Comparison of ENCODE assay signal across 8 cellular contexts in genomic region chr11:72782081-72782920, GRCh38. TPM values are rescaled to one million over a fixed set of nuclear protein-coding genes. Genes with fewer than 3 reads are reported as not detected.
A peak's percentile ranks its signal among the peaks of the same experiment; 100 is the strongest.
DNase-seq lines count a peak whose midpoint lies in the region; ATAC-seq and TF ChIP-seq lines count a peak whose summit lies in the region.

No MANE protein-coding gene starts in this region.

- RAD21 ChIA-PET in HCT116 (lab: Charles Lee; ENCODE audit: low non-redundant PET in 1 of 2, low total read pairs in 2 of 2, uncharacterized antibody in 2 of 2, unreplicated experiment in 2 of 2), result no interaction called here

- H3K4me3 ChIP-seq in CD4-positive, alpha-beta memory T cell (ENCODE audit: low read length in 2 of 2), result peak overlapping the region; percentile 23 to 52
- peak overlapping the region; percentile 59 to 79 for H3K4me3 ChIP-seq in HCT116 (replicated peaks in 1 of 2; ENCODE audit: low read depth in 1 of 2, low read length in 2 of 2)
- no peak overlapping the region for H3K4me3 ChIP-seq in SU-DHL-6 (ENCODE audit: insufficient read depth, low read length, poor library complexity, severe bottlenecking)
- H3K4me3 ChIP-seq in right cardiac atrium (ENCODE audit: low read length), result peak overlapping the region; percentile 94
- H3K4me3 ChIP-seq in skin epidermis, result peak overlapping the region; percentile 30 to 76 (median 61)

- no peaks in the 10 kb centered on the region for H3K36me3 Mint-ChIP-seq in CD4-positive, alpha-beta memory T cell

- DNase-seq in CD4-positive, alpha-beta memory T cell, result no peak
- no peak for DNase-seq in HCT116 (ENCODE audit: low read depth, low spot score)
- DNase-seq in right cardiac atrium, result peak in 1 of 3 donors; percentile 41
- no peak for DNase-seq in RKO (ENCODE audit: low spot score)

- peak overlapping the region; percentile 62 to 93 (median 77) for H3K27ac Mint-ChIP-seq in CD4-positive, alpha-beta memory T cell

- no peak for TF ChIP-seq RAD21 in HCT116 (IDR thresholded peaks at IDR 0.05; ENCODE audit: low read depth)

- peaks cover 31% of the 10 kb centered on the region for H3K4me1 ChIP-seq in CD4-positive, alpha-beta memory T cell (ENCODE audit: insufficient read depth, low read length)
- H3K4me1 ChIP-seq in HCT116 (ENCODE audit: control insufficient read depth in 1 of 2, insufficient read depth in 2 of 2, low read length in 2 of 2) (peaks cover 12 to 52% of the 10 kb centered on the region in 2 experiments), right cardiac atrium (ENCODE audit: control insufficient read depth, insufficient read depth, low read length) (peaks cover 2% of the 10 kb centered on the region)

- H3K9me2 ChIP-seq in HCT116 (ENCODE audit: insufficient read depth), result no peaks in the 10 kb centered on the region
- H3K9me2 ChIP-seq in SU-DHL-6 (replicated peaks; ENCODE audit: insufficient read depth, low read length), result no peaks in the 10 kb centered on the region

- peak overlapping the region; percentile 78 for H3K4me2 ChIP-seq in HCT116 (ENCODE audit: low read length)
- H3K4me2 ChIP-seq in SU-DHL-6 (ENCODE audit: low read depth, low read length, poor library complexity, severe bottlenecking), result peak overlapping the region; percentile 36

- no peaks in the 10 kb centered on the region for H3F3A ChIP-seq in SU-DHL-6 (ENCODE audit: insufficient read depth)

- peaks cover 0 to 3% (median 0%) of the 10 kb centered on the region in 8 donors for H3K9me3 Mint-ChIP-seq in CD4-positive, alpha-beta memory T cell

- H3K79me2 ChIP-seq in HCT116 (ENCODE audit: insufficient read depth, low read length) (no peaks in the 10 kb centered on the region), SU-DHL-6 (ENCODE audit: insufficient read depth, low read length) (no peaks in the 10 kb centered on the region)

- peak overlapping the region; percentile 79 to 86 (median 84) for H3K4me3 Mint-ChIP-seq in CD4-positive, alpha-beta memory T cell

- 55% methylated on average over 14 of the region's 14 CpGs for WGBS in right cardiac atrium

- no peaks in the 10 kb centered on the region for H3K9me3 ChIP-seq in CD4-positive, alpha-beta memory T cell (ENCODE audit: control insufficient read depth in 1 of 2, low read length in 2 of 2)
- H3K9me3 ChIP-seq in HCT116 (ENCODE audit: control insufficient read depth in 1 of 2, insufficient read depth in 1 of 2, low read depth in 1 of 2, low read length in 2 of 2) (no peaks in the 10 kb centered on the region), SU-DHL-6 (ENCODE audit: insufficient read depth, low read length) (no peaks in the 10 kb centered on the region), right cardiac atrium (ENCODE audit: control insufficient read depth, low read length) (no peaks in the 10 kb centered on the region)

- intact Hi-C loops in CD4-positive, alpha-beta memory T cell (cut with micrococcal nuclease), result loop anchor here (1.0 kb wide), 1 partner anchor 11 kb away; no protein-coding TSS in a partner anchor
- intact Hi-C loops in HCT116 (cut with micrococcal nuclease), result no loop called here
- intact Hi-C loops in right cardiac atrium (cut with DNase I), result no loop called here

- peak overlapping the region; percentile 43 for H3K27ac ChIP-seq in CD4-positive, alpha-beta memory T cell (ENCODE audit: low read depth, low read length)
- H3K27ac ChIP-seq in HCT116 (ENCODE audit: low read depth, low read length), result peak overlapping the region; percentile 46; the same call in 1 of the 2 replicates
- no peak overlapping the region for H3K27ac ChIP-seq in SU-DHL-6 (ENCODE audit: low read depth, low read length)
- no peak overlapping the region for H3K27ac ChIP-seq in right cardiac atrium (ENCODE audit: low read length)
- peak overlapping the region in 11 of 21 experiments; percentile 24 to 91 (median 87) for H3K27ac ChIP-seq in skin epidermis

- H3K27me3 Mint-ChIP-seq in CD4-positive, alpha-beta memory T cell, result no peaks in the 10 kb centered on the region

- CTCF ChIA-PET in CD4-positive, alpha-beta memory T cell (lab: Charles Lee; ENCODE audit: partially characterized antibody), result interaction anchor here (1.1 to 2.7 kb wide), 3 partner anchors 11 to 57 kb away, joined by 5 to 20 read pairs (median 7); partner anchors contain the start of gene STARD10
- CTCF ChIA-PET in HCT116 (lab: Charles Lee), result interaction anchor here (1.2 to 2.5 kb wide), 4 partner anchors 11 to 59 kb away, joined by 3 to 21 read pairs (median 4); partner anchors contain the start of gene STARD10

- no peak for TF ChIP-seq POLR2A in HCT116 (IDR thresholded peaks at IDR 0.05; ENCODE audit: borderline replicate concordance, extremely low read depth, insufficient read depth, insufficient read length)

- peak; percentile 55 for ATAC-seq in HCT116
- no peak for ATAC-seq in right cardiac atrium
- ATAC-seq in GM18861 (IDR thresholded peaks at IDR 0.05; ENCODE audit: unreplicated experiment), result no peak
- no peak for ATAC-seq in HG02798 (IDR thresholded peaks at IDR 0.05; ENCODE audit: poor library complexity, unreplicated experiment)

- no peaks in the 10 kb centered on the region for H3K36me3 ChIP-seq in CD4-positive, alpha-beta memory T cell (ENCODE audit: insufficient read depth, low read length)
- no peaks in the 10 kb centered on the region for H3K36me3 ChIP-seq in HCT116 (ENCODE audit: control insufficient read depth in 1 of 2, insufficient read depth in 2 of 2, low read length in 2 of 2)
- no peaks in the 10 kb centered on the region for H3K36me3 ChIP-seq in SU-DHL-6 (ENCODE audit: low read length)

- no peaks in the 10 kb centered on the region for H3K27me3 ChIP-seq in CD4-positive, alpha-beta memory T cell (ENCODE audit: insufficient read depth, low read length)
- H3K27me3 ChIP-seq in HCT116 (ENCODE audit: insufficient read depth, low read length) (no peaks in the 10 kb centered on the region), SU-DHL-6 (ENCODE audit: low read length) (no peaks in the 10 kb centered on the region), right cardiac atrium (ENCODE audit: control insufficient read depth, insufficient read depth) (no peaks in the 10 kb centered on the region)

- BruUV-seq in HCT116 (replicated peaks; lab: Mats Ljungman, UMichigan), result no TSS peak

- POLR2A ChIA-PET in CD4-positive, alpha-beta memory T cell (lab: Charles Lee; ENCODE audit: partially characterized antibody), result interaction anchor here (0.8 to 3.8 kb wide), 10 partner anchors 8 to 360 kb away, joined by 3 to 31 read pairs (median 5); partner anchors contain the start of genes FCHSD2 and STARD10
- POLR2A ChIA-PET in HCT116 (lab: Charles Lee), result interaction anchor here (0.8 to 1.4 kb wide), 2 partner anchors 11 to 12 kb away, joined by 3 to 7 read pairs; partner anchors contain the start of gene STARD10

- H3K4me1 Mint-ChIP-seq in CD4-positive, alpha-beta memory T cell, result peaks cover 10 to 46% (median 23%) of the 10 kb centered on the region in 4 donors

- TF ChIP-seq CTCF in HCT116 (IDR thresholded peaks at IDR 0.05 in 2 of 3, conservative IDR thresholded peaks at IDR 0.05 in 1 of 3; ENCODE audit: borderline replicate concordance in 1 of 3, insufficient read depth in 1 of 3, low read depth in 2 of 3, low read length in 2 of 3) (no peak), SU-DHL-6 (IDR thresholded peaks at IDR 0.05; ENCODE audit: insufficient read depth, low read length, poor library complexity, severe bottlenecking) (no peak)

- no peaks in the 10 kb centered on the region for H4K20me1 ChIP-seq in HCT116 (ENCODE audit: insufficient read depth)
- no peaks in the 10 kb centered on the region for H4K20me1 ChIP-seq in SU-DHL-6 (ENCODE audit: low read depth, low read length)

- H2AFZ ChIP-seq in HCT116 (ENCODE audit: low read depth, low read length, poor library complexity, severe bottlenecking), result no peak overlapping the region
- H2AFZ ChIP-seq in SU-DHL-6 (ENCODE audit: low read depth, low read length, severe bottlenecking), result no peak overlapping the region

- peak overlapping the region; percentile 0; the same call in 1 of the 2 replicates for H3K9ac ChIP-seq in HCT116 (ENCODE audit: low read length)
- no peak overlapping the region for H3K9ac ChIP-seq in SU-DHL-6 (ENCODE audit: low read length)

TF ChIP-seq in HCT116, 20 proteins besides CTCF, POLR2A, EP300 and RAD21:
- TF ChIP-seq SP1 (IDR thresholded peaks at IDR 0.05; ENCODE audit: low read depth) (peak; percentile 1; the same call in 1 of the 2 replicates), ATF3 (IDR thresholded peaks at IDR 0.05) (no peak), CEBPB (IDR thresholded peaks at IDR 0.05; ENCODE audit: low read depth) (no peak), FOSL1 (IDR thresholded peaks at IDR 0.05; ENCODE audit: low read depth) (peak; percentile 83), EZH2phosphoT487 (IDR thresholded peaks at IDR 0.05; ENCODE audit: borderline replicate concordance) (no peak), ZFX (IDR thresholded peaks at IDR 0.05) (no peak), SIN3A (IDR thresholded peaks at IDR 0.05; ENCODE audit: low read depth) (no peak), YY1 (IDR thresholded peaks at IDR 0.05; ENCODE audit: extremely low read depth, insufficient replicate concordance, low read depth, low read length) (peak; percentile 38), TCF7L2 (IDR thresholded peaks at IDR 0.05; ENCODE audit: borderline replicate concordance, extremely low read depth, insufficient read depth, insufficient read length) (no peak)

RNA-seq across cellular contexts. Expression of gene STARD10, which starts 11.5 kb away (rescaled TPM):
- 10 to 100 TPM; 23.0 to 23.5 TPM for total RNA-seq in CD4-positive, alpha-beta memory T cell
- polyA plus RNA-seq in CD4-positive, alpha-beta memory T cell, result 10 to 100 TPM; 24.9 to 27.0 TPM
- total RNA-seq in HCT116 (2021; ENCODE audit: unreplicated experiment), result 58.4 TPM
- polyA plus RNA-seq in HCT116 (2012), result 95.0 and 105 TPM in 2 replicates
- total RNA-seq in right cardiac atrium, result 100 to 1,000 TPM in 2 of 4 donors, 10 to 100 TPM in 2; 88.9 to 127 (median 106) TPM
- polyA plus RNA-seq in right cardiac atrium, result 228 TPM

RNA-seq across cellular contexts. Expression of gene ARAP1, which starts 30.1 kb away (rescaled TPM):
- total RNA-seq in CD4-positive, alpha-beta memory T cell, result 100 to 1,000 TPM; 144 to 157 TPM
- 10 to 100 TPM in 1 of 2 donors, 1 to 10 TPM in 1; 9.5 to 36.8 TPM for polyA plus RNA-seq in CD4-positive, alpha-beta memory T cell
- total RNA-seq in HCT116 (2021; ENCODE audit: unreplicated experiment), result 57.4 TPM
- 44.5 and 59.1 TPM in 2 replicates for polyA plus RNA-seq in HCT116 (2012)
- 10 to 100 TPM; 51.8 to 62.5 (median 59.5) TPM for total RNA-seq in right cardiac atrium
- polyA plus RNA-seq in right cardiac atrium, result 41.2 TPM

RNA-seq across cellular contexts. Expression of gene ATG16L2, which starts 31.9 kb away (rescaled TPM):
- total RNA-seq in CD4-positive, alpha-beta memory T cell, result 100 to 1,000 TPM; 194 to 202 TPM
- polyA plus RNA-seq in CD4-positive, alpha-beta memory T cell, result 10 to 100 TPM; 13.2 to 24.1 TPM
- total RNA-seq in HCT116 (2021; ENCODE audit: unreplicated experiment) (15.2 TPM), right cardiac atrium (10 to 100 TPM; 11.9 to 23.9 (median 19.1) TPM)
- 13.9 and 15.4 TPM in 2 replicates for polyA plus RNA-seq in HCT116 (2012)
- 19.1 TPM for polyA plus RNA-seq in right cardiac atrium

Comparison
In these comparisons a context has a peak if more than half of its experiments do, and no peak if none do; other contexts are left out.
1. H3K27ac ChIP-seq: peak in CD4-positive, alpha-beta memory T cell (single experiment), HCT116 (single experiment) and skin epidermis (11 of 21); none in SU-DHL-6 (single experiment) and right cardiac atrium (single experiment).
2. RNA of gene ATG16L2, which starts 31.9 kb away (total RNA-seq): 194 to 202 TPM in CD4-positive, alpha-beta memory T cell; 11.9 to 23.9 TPM in right cardiac atrium and 15.2 TPM in HCT116 (single experiment); every median in the first group is over 4 times any median in the second.